Comparison of ENCODE assay signal across 8 cellular contexts in the genomic region with DNA sequence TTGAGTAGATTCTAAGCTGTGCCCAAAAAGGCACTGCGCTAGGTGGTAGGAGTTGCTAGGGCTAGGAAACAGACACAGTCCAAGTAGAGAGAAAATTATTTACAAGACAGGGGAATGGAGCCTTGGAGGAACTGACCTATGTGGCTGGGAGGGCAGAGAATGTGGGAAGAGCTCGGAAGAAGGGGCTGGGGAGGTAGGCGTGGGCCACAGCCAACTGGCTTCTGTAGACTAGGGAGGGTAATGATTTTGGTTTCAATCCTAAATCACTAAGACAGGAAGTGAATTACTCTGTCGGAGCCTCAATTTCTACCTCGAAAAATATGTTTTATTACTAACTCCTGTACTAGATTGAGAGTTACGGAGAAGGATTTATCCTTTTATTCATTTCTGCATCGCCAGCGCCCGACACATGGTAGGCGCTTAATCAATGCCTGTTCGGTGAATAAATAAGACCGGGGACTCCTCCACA. TPM values are rescaled to one million over a fixed set of nuclear protein-coding genes. Genes with fewer than 3 reads are reported as not detected.
DNase-seq lines count a peak whose midpoint lies in the region; ATAC-seq and TF ChIP-seq lines count a peak whose summit lies in the region.

No MANE protein-coding gene starts in this region.

- H3K4me2 ChIP-seq in neuronal stem cell (ENCODE audit: insufficient read depth, low read length, poor library complexity, severe bottlenecking), result peak overlapping the region; percentile 51

- H3K4me3 Mint-ChIP-seq in T-helper 17 cell, result peak overlapping the region; percentile 91

- H3K36me3 ChIP-seq in esophagus squamous epithelium (no peaks in the 10 kb centered on the region), neuronal stem cell (replicated peaks in 1 of 2; ENCODE audit: control insufficient read depth in 2 of 2, insufficient read depth in 2 of 2, low read length in 2 of 2) (peaks cover 0 to 21% of the 10 kb centered on the region in 2 donors)

- H2AFZ ChIP-seq in neuronal stem cell (ENCODE audit: low read length), result peak overlapping the region; percentile 86

- no peak overlapping the region for H2BK12ac ChIP-seq in neuronal stem cell (ENCODE audit: low read length)

- no peak overlapping the region for H2AK5ac ChIP-seq in neuronal stem cell (ENCODE audit: low read depth, low read length)

- H3K14ac ChIP-seq in neuronal stem cell (ENCODE audit: low read length), result no peak overlapping the region

- ATAC-seq in HG02571 (IDR thresholded peaks at IDR 0.05; ENCODE audit: unreplicated experiment) (peak; percentile 8), T-helper 17 cell (peak; percentile 4)

- no peak overlapping the region for H4K91ac ChIP-seq in neuronal stem cell (ENCODE audit: low read depth, low read length, poor library complexity)

- intact Hi-C loops in esophagus squamous epithelium (cut with DNase I), result loop anchor here (5.0 kb wide), 1 partner anchor 66 kb away; the partner anchor contains the start of gene PLEKHM2

- peak; percentile 39 for DNase-seq in GM10266 (ENCODE audit: extremely low spot score)
- DNase-seq in T-helper 17 cell, result no peak
- DNase-seq in esophagus squamous epithelium (lab: John Stamatoyannopoulos, UW), result no peak
- peak; percentile 37 for DNase-seq in neuronal stem cell (ENCODE audit: low spot score)
- no peak for DNase-seq in NCI-H1694 treated with DMSO at 0.1 percent for 48 hours (lab: John Stamatoyannopoulos, UW)
- no peak for DNase-seq in SW480 (ENCODE audit: low spot score)
- DNase-seq in pons (ENCODE audit: low spot score), result no peak

- H4K8ac ChIP-seq in neuronal stem cell (ENCODE audit: low read depth, low read length), result no peak overlapping the region

- no peak overlapping the region for H3K9ac ChIP-seq in neuronal stem cell (ENCODE audit: low read depth, low read length, poor library complexity)

- 4 to 7% methylated on average over 12 of the region's 12 CpGs for WGBS in esophagus squamous epithelium, 2 donors
- WGBS in neuronal stem cell (ENCODE audit: extremely low coverage in 2 of 2, insufficient read length in 2 of 2, insufficient replicate concordance in 1 of 2), 2 donors, result no CpG with 5 or more reads among the region's 12 CpGs

- H3K27me3 Mint-ChIP-seq in T-helper 17 cell, result no peaks in the 10 kb centered on the region

- H3K4ac ChIP-seq in neuronal stem cell (ENCODE audit: low read length), result no peak overlapping the region

- H2BK5ac ChIP-seq in neuronal stem cell (ENCODE audit: low read length), result no peak overlapping the region

- no peaks in the 10 kb centered on the region for H3K9me3 ChIP-seq in T-helper 17 cell (ENCODE audit: control insufficient read depth, low read length, poor library complexity, severe bottlenecking)
- H3K9me3 ChIP-seq in esophagus squamous epithelium, result no peaks in the 10 kb centered on the region
- H3K9me3 ChIP-seq in neuronal stem cell (replicated peaks in 1 of 2; ENCODE audit: control insufficient read depth in 2 of 2, insufficient read depth in 1 of 2, low read depth in 1 of 2, low read length in 2 of 2), result no peaks in the 10 kb centered on the region

- H3K27ac ChIP-seq in esophagus squamous epithelium, result peak overlapping the region; percentile 87 to 100 (median 99)
- H3K27ac ChIP-seq in neuronal stem cell (replicated peaks; ENCODE audit: low read length), result peak overlapping the region; percentile 60

- TF ChIP-seq CTCF in GM10266 (IDR thresholded peaks at IDR 0.05; ENCODE audit: control insufficient read depth, insufficient read depth, low read depth, missing control alignments) (no peak), esophagus squamous epithelium (IDR thresholded peaks at IDR 0.05) (no peak)

- peaks cover 30% of the 10 kb centered on the region for H3K4me1 Mint-ChIP-seq in T-helper 17 cell

- H2BK120ac ChIP-seq in neuronal stem cell (ENCODE audit: low read depth, low read length), result no peak overlapping the region

- H3K4me3 ChIP-seq in esophagus squamous epithelium (peak overlapping the region; percentile 55 to 99 (median 93)), neuronal stem cell (ENCODE audit: low read length in 2 of 2) (peak overlapping the region; percentile 15 to 98)

- H3K23ac ChIP-seq in neuronal stem cell (ENCODE audit: low read depth, low read length, poor library complexity), result no peak overlapping the region

- peaks cover 27 to 46% (median 37%) of the 10 kb centered on the region in 3 donors for H3K4me1 ChIP-seq in esophagus squamous epithelium
- H3K4me1 ChIP-seq in neuronal stem cell (ENCODE audit: control insufficient read depth in 2 of 2, insufficient read depth in 1 of 2, low read depth in 1 of 2, low read length in 2 of 2), result peaks cover 5% of the 10 kb centered on the region in 2 donors

- H2BK15ac ChIP-seq in neuronal stem cell (ENCODE audit: low read length), result no peak overlapping the region

- H3K36me3 Mint-ChIP-seq in T-helper 17 cell (ENCODE audit: low read depth), result no peaks in the 10 kb centered on the region

- no peak for TF ChIP-seq POLR2A in esophagus squamous epithelium (IDR thresholded peaks at IDR 0.05)

- no peak overlapping the region for H3K18ac ChIP-seq in neuronal stem cell (ENCODE audit: low read length)

- H3K27ac Mint-ChIP-seq in T-helper 17 cell, result peak overlapping the region; percentile 91

- H3K27me3 ChIP-seq in esophagus squamous epithelium (no peaks in the 10 kb centered on the region), neuronal stem cell (ENCODE audit: control insufficient read depth in 3 of 3, insufficient read depth in 3 of 3, low read depth in 1 of 3, low read length in 3 of 3) (no peaks in the 10 kb centered on the region)

- H3K79me1 ChIP-seq in neuronal stem cell (ENCODE audit: low read depth, low read length), result peaks cover 3% of the 10 kb centered on the region

RNA-seq across cellular contexts. Expression of gene DDI2, which starts 0.5 kb away (rescaled TPM):
- 10 to 100 TPM; 27.5 to 31.1 TPM for total RNA-seq in T-helper 17 cell
- total RNA-seq in esophagus squamous epithelium, result 10 to 100 TPM; 20.6 to 62.9 (median 48.3) TPM
- 9.5 TPM for polyA plus RNA-seq in neuronal stem cell (2013, experiment 1 of 2)
- 9.8 TPM for polyA plus RNA-seq in neuronal stem cell (2013, experiment 2 of 2)

RNA-seq across cellular contexts. Expression of gene AGMAT, which starts 31.9 kb away (rescaled TPM):
- 1 to 10 TPM; 5.7 to 6.8 TPM for total RNA-seq in T-helper 17 cell
- 1 to 10 TPM in 1 of 4 donors, under 1 TPM in 3; 0.27 to 1.7 (median 0.59) TPM for total RNA-seq in esophagus squamous epithelium
- polyA plus RNA-seq in neuronal stem cell (2013, experiment 1 of 2), result 0.40 TPM
- polyA plus RNA-seq in neuronal stem cell (2013, experiment 2 of 2), result 0.33 TPM

Comparison
In these comparisons a context has a peak if more than half of its experiments do, and no peak if none do; other contexts are left out.
1. DNase-seq: peak in GM10266 (single experiment) and neuronal stem cell (single experiment); none in T-helper 17 cell (0 of 3), esophagus squamous epithelium (single experiment), NCI-H1694 treated with DMSO at 0.1 percent for 48 hours (single experiment), SW480 (single experiment) and pons (single experiment).